26 cellular contexts compared by ENCODE assay signal in the genomic region with DNA sequence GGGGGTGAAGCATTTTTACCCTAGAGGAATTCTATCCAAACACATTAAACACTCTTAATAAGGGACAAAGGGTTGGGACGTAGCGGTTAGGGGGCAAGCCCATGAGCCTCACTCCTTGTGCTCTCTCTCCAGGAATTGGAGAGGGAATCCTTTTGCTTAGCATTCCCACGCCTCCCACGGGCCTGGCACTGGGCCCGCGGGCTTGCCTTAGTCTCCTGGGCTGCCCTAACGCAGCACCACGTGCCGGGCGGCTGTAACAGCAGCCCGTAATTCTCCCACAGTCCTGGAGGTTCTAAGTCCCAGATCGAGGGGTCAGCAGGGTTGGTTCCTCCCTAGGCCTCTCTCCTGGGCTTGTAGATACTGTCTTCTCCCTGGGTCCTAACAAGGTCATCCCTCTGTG.
DNase-seq lines count a peak whose midpoint lies in the region; ATAC-seq and TF ChIP-seq lines count a peak whose summit lies in the region.
"Had no signal": no experiment of that assay in that cellular context is flagged by ENCODE, and none has a peak within 500 bp of the region (broad histone marks: within the 10 kb centered on the region; RNA-seq: fewer than 3 reads in every experiment).

No MANE protein-coding gene starts in this region.

- H2BK12ac ChIP-seq in neuronal stem cell (ENCODE audit: low read length) = no peak overlapping the region

- H3K27ac ChIP-seq in right atrium auricular region (no peak overlapping the region), neuronal stem cell (replicated peaks; ENCODE audit: low read length) (peak overlapping the region; percentile 70), dorsolateral prefrontal cortex (peak overlapping the region in 9 of 59 donors; percentile 3 to 81 (median 25)), gastrocnemius medialis (no peak overlapping the region)
- H3K27ac ChIP-seq: upper lobe of right lung had no signal

- CTCF ChIA-PET in activated CD4-positive, alpha-beta memory T cell treated with anti-CD3 and anti-CD28 coated beads, Interleukin-2, amount 10 ng/mL, durations not matched to agents 7 days and 5 days (lab: Charles Lee) = no interaction called here

- in situ Hi-C loops in gastrocnemius medialis (cut with MboI; ENCODE audit: low sequenced_read_pairs in 4 of 4) = no loop called here

- H3K27ac Mint-ChIP-seq in activated CD4-positive, alpha-beta memory T cell treated with anti-CD3 and anti-CD28 coated beads, Interleukin-2, amount 10 ng/mL, durations not matched to agents 7 days and 5 days = no peak overlapping the region
- H3K27ac Mint-ChIP-seq: activated CD4-positive, alpha-beta memory T cell treated with anti-CD3 and anti-CD28 coated beads for 36 hours; stimulated activated naive CD8-positive, alpha-beta T cell treated with anti-CD3 and anti-CD28 coated beads, Interleukin-15, amount 100 ng/mL, for 72 hours; T-helper 2 cell treated with Interferon-gamma antibody and Interleukin-4, amounts not matched to agents 5 μg/mL and 100 μg/mL, for 36 hours; WTC11 had no signal

- H3K9ac ChIP-seq in neuronal stem cell (ENCODE audit: low read depth, low read length, poor library complexity) = no peak overlapping the region

- DNase-seq in Right ventricle myocardium superior (peak; percentile 68), right atrium auricular region (ENCODE audit: low spot score) (no peak), fibroblast of the aortic adventitia (ENCODE audit: low read depth) (peak; percentile 17), neuronal stem cell (ENCODE audit: low spot score) (no peak), dorsolateral prefrontal cortex (no peak), gastrocnemius medialis (no peak)
- DNase-seq in activated CD4-positive, alpha-beta memory T cell treated with anti-CD3 and anti-CD28 coated beads, Interleukin-2, amount 10 ng/mL, durations not matched to agents 7 days and 5 days = no peak
- no peak for DNase-seq in stimulated activated naive CD4-positive, alpha-beta T cell treated with Interleukin-2 at 50 U/mL for 16 hours (lab: John Stamatoyannopoulos, UW)
- DNase-seq: activated CD4-positive, alpha-beta memory T cell treated with anti-CD3 and anti-CD28 coated beads for 36 hours; activated naive CD4-positive, alpha-beta T cell; amniotic stem cell; Calu3; cerebellar nuclear complex; effector memory CD4-positive, alpha-beta T cell; H9; mammary epithelial cell; NCI-H1092 treated with DMSO at 0.1 percent for 48 hours; NCI-H2081 treated with DMSO at 0.1 percent for 48 hours; NCI-H446; small intestine; stimulated activated CD4-positive, alpha-beta T cell treated with anti-CD3 and anti-CD28 coated beads, Interleukin-4, amount 100 ng/mL, for 1 hour; stimulated activated naive CD8-positive, alpha-beta T cell treated with anti-CD3 and anti-CD28 coated beads, Interleukin-15, amount 100 ng/mL, for 72 hours; upper lobe of right lung had no signal

- H4K91ac ChIP-seq in neuronal stem cell (ENCODE audit: low read depth, low read length, poor library complexity) = no peak overlapping the region

- no peak overlapping the region for H4K8ac ChIP-seq in neuronal stem cell (ENCODE audit: low read depth, low read length)

- no peak overlapping the region for H2AFZ ChIP-seq in neuronal stem cell (ENCODE audit: low read length)

- H3K9me3 Mint-ChIP-seq in activated CD4-positive, alpha-beta memory T cell treated with anti-CD3 and anti-CD28 coated beads, Interleukin-2, amount 10 ng/mL, durations not matched to agents 7 days and 5 days = peaks cover under 1% of the 10 kb centered on the region
- H3K9me3 Mint-ChIP-seq: stimulated activated naive CD8-positive, alpha-beta T cell treated with anti-CD3 and anti-CD28 coated beads, Interleukin-15, amount 100 ng/mL, for 72 hours; WTC11 had no signal

- TF ChIP-seq CTCF in right atrium auricular region (IDR thresholded peaks at IDR 0.05) = no peak
- TF ChIP-seq CTCF in fibroblast of the aortic adventitia (IDR thresholded peaks at IDR 0.05; ENCODE audit: insufficient read depth, low read length) = no peak
- TF ChIP-seq CTCF in dorsolateral prefrontal cortex (IDR thresholded peaks at IDR 0.05 in 54 of 56, conservative IDR thresholded peaks at IDR 0.05 in 2 of 56; ENCODE audit: low read depth in 1 of 56, partially characterized antibody in 56 of 56) = no peak
- no peak for TF ChIP-seq CTCF in gastrocnemius medialis (IDR thresholded peaks at IDR 0.05 in 4 of 5, conservative IDR thresholded peaks at IDR 0.05 in 1 of 5)

- peak overlapping the region; percentile 39 for H2BK5ac ChIP-seq in neuronal stem cell (ENCODE audit: low read length)

- peaks cover 2% of the 10 kb centered on the region for H3K79me1 ChIP-seq in neuronal stem cell (ENCODE audit: low read depth, low read length)

- no peak overlapping the region for H2BK120ac ChIP-seq in neuronal stem cell (ENCODE audit: low read depth, low read length)

- no peak overlapping the region for H2BK15ac ChIP-seq in neuronal stem cell (ENCODE audit: low read length)

- intact Hi-C loops in Right ventricle myocardium superior (cut with DNase I) (no loop called here), dorsolateral prefrontal cortex (cut with DNase I) (loop anchor here (5.0 to 10.0 kb wide), 2 partner anchors 65 to 68 kb away; a partner anchor contains a TSS), gastrocnemius medialis (cut with DNase I; ENCODE audit: low total_unique reads) (loop anchor here (5.0 kb wide), 1 partner anchor 190 kb away; no protein-coding TSS in a partner anchor)

- no peaks in the 10 kb centered on the region for H3K27me3 Mint-ChIP-seq in activated CD4-positive, alpha-beta memory T cell treated with anti-CD3 and anti-CD28 coated beads, Interleukin-2, amount 10 ng/mL, durations not matched to agents 7 days and 5 days
- H3K27me3 Mint-ChIP-seq: activated CD4-positive, alpha-beta memory T cell treated with anti-CD3 and anti-CD28 coated beads for 36 hours; stimulated activated naive CD8-positive, alpha-beta T cell treated with anti-CD3 and anti-CD28 coated beads, Interleukin-15, amount 100 ng/mL, for 72 hours had no signal

- no peak overlapping the region for H2AK5ac ChIP-seq in neuronal stem cell (ENCODE audit: low read depth, low read length)

- peak overlapping the region; percentile 90 for H3K18ac ChIP-seq in neuronal stem cell (ENCODE audit: low read length)

- H3K4me3 ChIP-seq in right atrium auricular region (no peak overlapping the region), fibroblast of the aortic adventitia (ENCODE audit: low read depth, low read length) (no peak overlapping the region), neuronal stem cell (ENCODE audit: low read length in 2 of 2) (no peak overlapping the region), dorsolateral prefrontal cortex (no peak overlapping the region), gastrocnemius medialis (no peak overlapping the region)
- H3K4me3 ChIP-seq: esophagus muscularis mucosa, upper lobe of right lung had no signal

- H3K23ac ChIP-seq in neuronal stem cell (ENCODE audit: low read depth, low read length, poor library complexity) = no peak overlapping the region

- H3K9me3 ChIP-seq in right atrium auricular region = no peaks in the 10 kb centered on the region
- no peaks in the 10 kb centered on the region for H3K9me3 ChIP-seq in neuronal stem cell (replicated peaks in 1 of 2; ENCODE audit: control insufficient read depth in 2 of 2, insufficient read depth in 1 of 2, low read depth in 1 of 2, low read length in 2 of 2)
- H3K9me3 ChIP-seq in gastrocnemius medialis = no peaks in the 10 kb centered on the region
- H3K9me3 ChIP-seq: esophagus muscularis mucosa, upper lobe of right lung had no signal

- peaks cover 34% of the 10 kb centered on the region for H3K4me1 Mint-ChIP-seq in activated CD4-positive, alpha-beta memory T cell treated with anti-CD3 and anti-CD28 coated beads, Interleukin-2, amount 10 ng/mL, durations not matched to agents 7 days and 5 days

- no peak overlapping the region for H3K4me2 ChIP-seq in neuronal stem cell (ENCODE audit: insufficient read depth, low read length, poor library complexity, severe bottlenecking)

- H3K14ac ChIP-seq in neuronal stem cell (ENCODE audit: low read length) = no peak overlapping the region

- peaks cover 3% of the 10 kb centered on the region for H3K36me3 Mint-ChIP-seq in activated CD4-positive, alpha-beta memory T cell treated with anti-CD3 and anti-CD28 coated beads, Interleukin-2, amount 10 ng/mL, durations not matched to agents 7 days and 5 days (ENCODE audit: low read depth)

- H3K27me3 ChIP-seq in right atrium auricular region (no peaks in the 10 kb centered on the region), neuronal stem cell (ENCODE audit: control insufficient read depth in 3 of 3, insufficient read depth in 3 of 3, low read depth in 1 of 3, low read length in 3 of 3) (no peaks in the 10 kb centered on the region), dorsolateral prefrontal cortex (peaks cover 0 to 78% (median 15%) of the 10 kb centered on the region in 45 donors), gastrocnemius medialis (no peaks in the 10 kb centered on the region)
- H3K27me3 ChIP-seq: esophagus muscularis mucosa, upper lobe of right lung had no signal

- H3K4me3 Mint-ChIP-seq in activated CD4-positive, alpha-beta memory T cell treated with anti-CD3 and anti-CD28 coated beads, Interleukin-2, amount 10 ng/mL, durations not matched to agents 7 days and 5 days = no peak overlapping the region
- H3K4me3 Mint-ChIP-seq: activated CD4-positive, alpha-beta memory T cell treated with anti-CD3 and anti-CD28 coated beads for 36 hours; stimulated activated naive CD8-positive, alpha-beta T cell treated with anti-CD3 and anti-CD28 coated beads, Interleukin-15, amount 100 ng/mL, for 72 hours; T-helper 2 cell treated with Interferon-gamma antibody and Interleukin-4, amounts not matched to agents 5 μg/mL and 100 μg/mL, for 36 hours; WTC11 had no signal

- no peaks in the 10 kb centered on the region for H3K36me3 ChIP-seq in right atrium auricular region
- peaks cover 0 to 5% of the 10 kb centered on the region in 2 donors for H3K36me3 ChIP-seq in neuronal stem cell (replicated peaks in 1 of 2; ENCODE audit: control insufficient read depth in 2 of 2, insufficient read depth in 2 of 2, low read length in 2 of 2)
- H3K36me3 ChIP-seq in gastrocnemius medialis = no peaks in the 10 kb centered on the region
- H3K36me3 ChIP-seq: esophagus muscularis mucosa, upper lobe of right lung had no signal

- H3K4me1 ChIP-seq in right atrium auricular region (no peaks in the 10 kb centered on the region), neuronal stem cell (ENCODE audit: control insufficient read depth in 2 of 2, insufficient read depth in 1 of 2, low read depth in 1 of 2, low read length in 2 of 2) (peaks cover 11 to 26% of the 10 kb centered on the region in 2 donors), gastrocnemius medialis (peaks cover 0 to 3% of the 10 kb centered on the region in 2 donors)
- H3K4me1 ChIP-seq: upper lobe of right lung had no signal

- H3K4ac ChIP-seq in neuronal stem cell (ENCODE audit: low read length) = no peak overlapping the region

- POLR2A ChIA-PET in activated CD4-positive, alpha-beta memory T cell treated with anti-CD3 and anti-CD28 coated beads, Interleukin-2, amount 10 ng/mL, durations not matched to agents 7 days and 5 days (lab: Charles Lee) = no interaction called here

- TF ChIP-seq POLR2A in gastrocnemius medialis (IDR thresholded peaks at IDR 0.05) = no peak

- no CpG with 5 or more reads among the region's 12 CpGs for WGBS in neuronal stem cell (ENCODE audit: extremely low coverage in 2 of 2, insufficient read length in 2 of 2, insufficient replicate concordance in 1 of 2), 2 donors

- peak; percentile 65 for ATAC-seq in Right ventricle myocardium superior (ENCODE audit: poor library complexity)
- ATAC-seq in gastrocnemius medialis = no peak
- ATAC-seq: stimulated activated naive CD8-positive, alpha-beta T cell treated with anti-CD3 and anti-CD28 coated beads, Interleukin-15, amount 100 ng/mL, for 72 hours; upper lobe of right lung; WTC11 had no signal

Comparison
In these comparisons a context has a peak if more than half of its experiments do, and no peak if none do; other contexts are left out.
1. DNase-seq: peak in Right ventricle myocardium superior (single experiment) and fibroblast of the aortic adventitia (single experiment); none in right atrium auricular region (single experiment), neuronal stem cell (single experiment), activated CD4-positive, alpha-beta memory T cell treated with anti-CD3 and anti-CD28 coated beads, Interleukin-2, amount 10 ng/mL, durations not matched to agents 7 days and 5 days (single experiment), dorsolateral prefrontal cortex (0 of 10), stimulated activated naive CD4-positive, alpha-beta T cell treated with Interleukin-2 at 50 U/mL for 16 hours (single experiment) and gastrocnemius medialis (0 of 2).